Comparison of ENCODE assay signal across 10 cellular contexts in genomic region chr18:40413160-40413559, GRCh38.
DNase-seq lines count a peak whose midpoint lies in the region; ATAC-seq, FAIRE-seq and TF ChIP-seq lines count a peak whose summit lies in the region.
"Had no signal": no experiment of that assay in that cellular context is flagged by ENCODE, and none has a peak within 500 bp of the region (broad histone marks: within the 10 kb centered on the region; RNA-seq: fewer than 3 reads in every experiment).

No MANE protein-coding gene starts in this region.

- no peak overlapping the region for H3K9ac ChIP-seq in H1 (replicated peaks in 1 of 4; ENCODE audit: extremely low read depth in 1 of 4, low read depth in 3 of 4, low read length in 3 of 4)

- H2AK5ac ChIP-seq in H1 (ENCODE audit: low read depth, low read length): no peak overlapping the region

- DNase-seq in HEK293T (ENCODE audit: extremely low spot score) (peak; percentile 65), NCI-H510A (lab: John Stamatoyannopoulos, UW) (peak; percentile 1), H1 (ENCODE audit: low read depth in 1 of 2, low spot score in 2 of 2) (peak; percentile 23 to 50), posterior cingulate gyrus (peak in 8 of 10 donors; percentile 28 to 91 (median 52)), T-helper 1 cell (no peak)
- no peak for DNase-seq in activated CD4-positive, alpha-beta T cell treated with anti-CD3 and anti-CD28 coated beads for 1 hour
- DNase-seq: aorta, spleen had no signal

- no peak overlapping the region for H3K23ac ChIP-seq in H1 (ENCODE audit: insufficient read length)

- H2BK12ac ChIP-seq in H1 (ENCODE audit: low read depth, low read length): no peak overlapping the region

- H3K56ac ChIP-seq in H1 (replicated peaks; ENCODE audit: insufficient read length, low read depth, low read length): no peak overlapping the region

- H3K27ac ChIP-seq in H1 (ENCODE audit: low read depth, low read length): no peak overlapping the region
- H3K27ac ChIP-seq: spleen had no signal

- FAIRE-seq in H1 (lab: Jason Lieb, UNC): peak; percentile 99

- no peak overlapping the region for H3K18ac ChIP-seq in H1 (ENCODE audit: extremely low read depth, low read length)

- POLR2A ChIA-PET in HEK293T (lab: Yijun Ruan, JAX) (no interaction called here), H1 (lab: Charles Lee; ENCODE audit: partially characterized antibody) (no interaction called here)

- no peak overlapping the region for H4K91ac ChIP-seq in H1 (replicated peaks; ENCODE audit: insufficient read length, low read length)

- TF ChIP-seq RAD21 in H1 (IDR thresholded peaks at IDR 0.05 in 1 of 2, conservative IDR thresholded peaks at IDR 0.05 in 1 of 2; ENCODE audit: low read depth in 2 of 2, low read length in 2 of 2): peak; percentile 96 to 98

- H3K27me3 ChIP-seq in H1 (replicated peaks in 1 of 4; ENCODE audit: control insufficient read depth in 3 of 4, extremely low read depth in 1 of 4, insufficient read depth in 3 of 4, low read length in 3 of 4): no peaks in the 10 kb centered on the region
- H3K27me3 ChIP-seq: spleen had no signal

- no peaks in the 10 kb centered on the region for H4K20me1 ChIP-seq in H1 (replicated peaks in 1 of 2; ENCODE audit: control insufficient read depth in 1 of 2, insufficient read depth in 2 of 2, low read length in 2 of 2)

- H3K4me1 ChIP-seq in H1 (replicated peaks in 1 of 4; ENCODE audit: control insufficient read depth in 3 of 4, insufficient read depth in 4 of 4, low read length in 3 of 4): no peaks in the 10 kb centered on the region; a peak in 1 of 7 replicates
- H3K4me1 ChIP-seq: spleen had no signal

- H3K79me1 ChIP-seq in H1 (ENCODE audit: low read depth, low read length): no peaks in the 10 kb centered on the region

- no peak overlapping the region for H3K4ac ChIP-seq in H1 (replicated peaks; ENCODE audit: insufficient read length, low read depth, low read length)

- intact Hi-C loops in posterior cingulate gyrus (cut with DNase I): loop anchor here (10.0 kb wide), 1 partner anchor 962 kb away; no protein-coding TSS in a partner anchor

- TF ChIP-seq POLR2A in H1 (IDR thresholded peaks at IDR 0.05; ENCODE audit: control extremely low read depth in 1 of 2, low read depth in 2 of 2, low read length in 2 of 2): no peak

- whole genome bisulfite sequencing in H1 (ENCODE audit: extremely low coverage in 1 of 2, insufficient coverage in 1 of 2, insufficient read length in 1 of 2, insufficient replicate concordance in 2 of 2, low coverage in 1 of 2, low lambda C conversion rate in 2 of 2, missing lambda C conversion rate in 1 of 2), 2 experiments: 33% methylated on average over 3 of the region's 3 CpGs; no CpG with 5 or more reads in 1 of the 2 experiments

- TF ChIP-seq EP300 in H1 (IDR thresholded peaks at IDR 0.05; ENCODE audit: borderline replicate concordance in 1 of 2, low read depth in 2 of 2, low read length in 2 of 2): no peak

- no peaks in the 10 kb centered on the region for H3K79me2 ChIP-seq in H1 (ENCODE audit: control insufficient read depth in 1 of 2, insufficient read depth in 2 of 2, low read length in 2 of 2)

- H3K9me3 ChIP-seq in H1 (ENCODE audit: insufficient read depth in 2 of 2, low read depth in 1 of 2, low read length in 1 of 2): no peaks in the 10 kb centered on the region
- H3K9me3 ChIP-seq: spleen had no signal

- H3K4me3 ChIP-seq in H1 (ENCODE audit: extremely low read depth in 1 of 4, insufficient read depth in 2 of 4, low read depth in 3 of 4, low read length in 4 of 4): no peak overlapping the region
- H3K4me3 ChIP-seq: spleen had no signal

- no peaks in the 10 kb centered on the region for H3K23me2 ChIP-seq in H1 (ENCODE audit: low read depth, low read length)

- H2BK120ac ChIP-seq in H1 (replicated peaks; ENCODE audit: low read depth, low read length): no peak overlapping the region

- no peak overlapping the region; the same call in 1 of the 2 replicates for H2AFZ ChIP-seq in H1 (ENCODE audit: low read length)

- H3K36me3 ChIP-seq in H1 (ENCODE audit: control insufficient read depth in 2 of 4, insufficient read depth in 4 of 4, low read length in 3 of 4): no peaks in the 10 kb centered on the region
- H3K36me3 ChIP-seq: spleen had no signal

- H4K5ac ChIP-seq in H1 (ENCODE audit: insufficient read length, low read depth, low read length): no peak overlapping the region

- H3K14ac ChIP-seq in H1 (ENCODE audit: insufficient read length): no peak overlapping the region

- CTCF ChIA-PET in HEK293T (lab: Yijun Ruan, JAX) (no interaction called here), H1 (lab: Charles Lee; ENCODE audit: partially characterized antibody) (interaction anchor here (1.4 to 1.5 kb wide), 6 partner anchors 10 to 572 kb away, joined by 3 to 6 read pairs (median 5); no protein-coding TSS in a partner anchor)

- H2BK5ac ChIP-seq in H1 (ENCODE audit: low read depth, low read length): no peak overlapping the region

- no peak overlapping the region for H2BK15ac ChIP-seq in H1 (ENCODE audit: low read length)

- TF ChIP-seq CTCF in H1 (IDR thresholded peaks at IDR 0.05; ENCODE audit: control extremely low read depth in 1 of 3, insufficient read depth in 1 of 3, low read depth in 1 of 3, low read length in 3 of 3): peak; percentile 69 to 95 (median 70)

- ATAC-seq in HG02970 (IDR thresholded peaks at IDR 0.05; ENCODE audit: low FRiP score, unreplicated experiment) (no peak), HG03457 (IDR thresholded peaks at IDR 0.05; ENCODE audit: unreplicated experiment) (no peak)

- H3K4me2 ChIP-seq in H1 (ENCODE audit: insufficient read depth in 1 of 2, low read depth in 2 of 2, low read length in 2 of 2): no peak overlapping the region

- no peak overlapping the region for H2BK20ac ChIP-seq in H1 (ENCODE audit: low read length)

- H4K8ac ChIP-seq in H1 (ENCODE audit: extremely low read depth, insufficient read depth, low read length): no peak overlapping the region

TF ChIP-seq in HEK293T, 16 proteins besides CTCF, POLR2A, EP300 and RAD21:
- TF ChIP-seq NFRKB (IDR thresholded peaks at IDR 0.05) (no peak), PKNOX1 (IDR thresholded peaks at IDR 0.05) (peak; percentile 61; the same call in 1 of the 2 replicates), CTBP1 (IDR thresholded peaks at IDR 0.05; ENCODE audit: borderline replicate concordance) (no peak)
TF ChIP-seq in HEK293T: peak in this region for 1.

TF ChIP-seq in H1, 55 proteins besides CTCF, POLR2A, EP300 and RAD21:
- TF ChIP-seq TEAD4 (IDR thresholded peaks at IDR 0.05; ENCODE audit: low read depth, low read length): 0 out of 2 replicates have a peak, but pooled peaks have one; percentile 42
- TF ChIP-seq GTF2F1 (IDR thresholded peaks at IDR 0.05; ENCODE audit: borderline replicate concordance, low read depth, low read length): no peak

Comparison
In these comparisons a context has a peak if more than half of its experiments do, and no peak if none do; other contexts are left out.
1. DNase-seq: peak in HEK293T (single experiment), NCI-H510A (single experiment), H1 (2 of 2) and posterior cingulate gyrus (8 of 10); none in activated CD4-positive, alpha-beta T cell treated with anti-CD3 and anti-CD28 coated beads for 1 hour (single experiment) and T-helper 1 cell (0 of 5).